ENCODE assay signal across 8 cellular contexts in the genomic region with DNA sequence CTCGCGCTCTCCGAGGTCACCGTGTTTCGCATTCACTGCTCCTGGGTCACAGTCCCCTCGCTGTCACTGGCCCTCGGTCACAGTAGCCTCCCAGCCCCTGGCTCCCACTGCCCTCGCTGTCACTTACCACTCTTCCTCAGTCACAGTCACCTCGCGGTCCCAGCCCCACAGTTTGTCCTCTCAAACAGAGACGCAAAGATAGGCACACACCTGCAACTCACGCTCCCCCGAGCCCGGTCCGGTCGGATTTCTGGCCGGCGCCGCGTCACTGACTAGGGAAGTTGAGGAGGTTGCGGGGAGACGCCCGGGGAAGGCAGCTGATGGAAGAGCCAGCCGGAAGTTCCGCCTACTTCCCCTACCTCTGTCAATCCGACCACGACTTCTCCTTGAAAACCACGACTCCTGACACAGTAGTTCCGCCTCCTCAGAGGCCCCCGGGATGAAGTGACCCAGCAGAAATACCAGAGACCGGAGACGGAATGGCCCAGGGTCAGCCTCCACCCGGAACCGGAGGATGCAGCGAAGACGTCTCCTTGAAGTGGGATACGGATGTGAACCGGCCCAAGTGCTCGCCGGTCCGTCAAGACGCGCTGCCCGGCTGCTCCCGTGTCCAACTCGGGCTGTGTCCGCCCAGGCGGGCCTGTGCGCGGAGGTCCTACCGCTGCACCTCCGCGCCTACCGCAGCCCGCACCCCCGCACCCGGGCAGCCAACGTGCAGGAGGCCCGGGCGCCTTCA.
DNase-seq lines count a peak whose midpoint lies in the region; ATAC-seq lines count a peak whose summit lies in the region.

TSS of gene PCYT1A (minus strand) at position 322 of the 736 bp plus-strand sequence. CDS start 17,195 bp downstream, outside the sequence.

- peak; percentile 87 for ATAC-seq in GM19025 (IDR thresholded peaks at IDR 0.05; ENCODE audit: low read depth, unreplicated experiment)
- ATAC-seq in HG03280 (IDR thresholded peaks at IDR 0.05; ENCODE audit: unreplicated experiment), result peak; percentile 75

- peak; percentile 97 for DNase-seq in AG08395 (ENCODE audit: low spot score)
- peak; percentile 87 to 90 for DNase-seq in NCI-H446 (lab: John Stamatoyannopoulos, UW)
- DNase-seq in activated CD4-positive, CD25-positive, alpha-beta regulatory T cell treated with anti-CD3 and anti-CD28 coated beads, Interleukin-2, amount 50 U/mL, for 72 hours, result peak; percentile 73
- peak; percentile 33 to 84 for DNase-seq in cerebellar nuclear complex (lab: John Stamatoyannopoulos, UW)
- peak; percentile 98 for DNase-seq in islet precursor cell
- peak; percentile 67 for DNase-seq in stimulated activated CD4-positive, alpha-beta T cell treated with anti-CD3 and anti-CD28 coated beads, Interleukin-12 subunit alpha, Interleukin-12 subunit beta, amount 100 ng/mL, for 4 hours

Comparison
In these comparisons a context has a peak if more than half of its experiments do, and no peak if none do; other contexts are left out.
1. Peak in every context shown above with its lines: DNase-seq and ATAC-seq.